Comparison of ENCODE assay signal across 1 cellular context in genomic region chr1:221742555-221743415, GRCh38.
TF ChIP-seq lines count a peak whose summit lies in the region.

No MANE protein-coding gene starts in this region.

TF ChIP-seq in HepG2, 621 proteins besides CTCF, POLR2A, EP300 and RAD21 (continued from another document and continues in another):
- TF ChIP-seq ESRRA (CRISPR knock-in tag; IDR thresholded peaks at IDR 0.05; ENCODE audit: low read depth) (no peak; the same call in 1 of the 2 replicates), RBFOX2 (IDR thresholded peaks at IDR 0.05; ENCODE audit: low read depth, low read length) (peak; percentile 75), DZIP1 (CRISPR knock-in tag; IDR thresholded peaks at IDR 0.05) (no peak), ZBTB2 (CRISPR knock-in tag; IDR thresholded peaks at IDR 0.05; ENCODE audit: low read depth) (peak; percentile 20; the same call in 1 of the 2 replicates), DNMT1 (CRISPR knock-in tag; IDR thresholded peaks at IDR 0.05) (no peak), ZNF674 (CRISPR knock-in tag; IDR thresholded peaks at IDR 0.05; ENCODE audit: low read depth) (no peak), ZNF234 (CRISPR knock-in tag; conservative IDR thresholded peaks at IDR 0.05) (0 out of 2 replicates have a peak, but pooled peaks have one; percentile 51), HMGXB4 (CRISPR knock-in tag; IDR thresholded peaks at IDR 0.05; ENCODE audit: borderline replicate concordance in 1 of 2, low read depth in 1 of 2) (peak; percentile 45 to 75), ZNF34 (CRISPR knock-in tag; IDR thresholded peaks at IDR 0.05; ENCODE audit: borderline replicate concordance) (no peak), MXD4 (CRISPR knock-in tag; IDR thresholded peaks at IDR 0.05) (no peak), PRPF4 (IDR thresholded peaks at IDR 0.05; ENCODE audit: low read depth, low read length, poor library complexity, severe bottlenecking) (no peak), POLR2AphosphoS5 (IDR thresholded peaks at IDR 0.05; ENCODE audit: low read depth, low read length) (no peak), IKZF1 (IDR thresholded peaks at IDR 0.05) (no peak), ZNF512B (CRISPR knock-in tag; IDR thresholded peaks at IDR 0.05; ENCODE audit: borderline replicate concordance) (no peak), ZNF501 (CRISPR knock-in tag; IDR thresholded peaks at IDR 0.05) (no peak), SMAD3 (CRISPR knock-in tag; IDR thresholded peaks at IDR 0.05) (peak; percentile 19; the same call in 1 of the 2 replicates), KLF11 (CRISPR knock-in tag; IDR thresholded peaks at IDR 0.05) (no peak), ZFP36 (IDR thresholded peaks at IDR 0.05; ENCODE audit: borderline replicate concordance, low read depth, low read length, partially characterized antibody) (peak; percentile 97), ZNF329 (CRISPR knock-in tag; IDR thresholded peaks at IDR 0.05; ENCODE audit: low read depth) (peak; percentile 41; the same call in 1 of the 2 replicates), HDAC6 (IDR thresholded peaks at IDR 0.05; ENCODE audit: low read depth, low read length) (no peak), ARNTL (CRISPR knock-in tag; IDR thresholded peaks at IDR 0.05) (no peak), ATF1 (CRISPR knock-in tag; IDR thresholded peaks at IDR 0.05) (no peak), ZMYM3 (CRISPR knock-in tag; IDR thresholded peaks at IDR 0.05) (peak; percentile 68; the same call in 1 of the 2 replicates), MBD4 (IDR thresholded peaks at IDR 0.05; ENCODE audit: borderline replicate concordance, low read length) (no peak), ZFY (CRISPR knock-in tag; IDR thresholded peaks at IDR 0.05) (peak; percentile 84), KDM2A (CRISPR knock-in tag; IDR thresholded peaks at IDR 0.05; ENCODE audit: borderline replicate concordance, low read depth) (peak; percentile 77), HNRNPLL (IDR thresholded peaks at IDR 0.05; ENCODE audit: low read depth, low read length, poor library complexity, severe bottlenecking) (peak; percentile 63), TFDP2 (CRISPR knock-in tag; IDR thresholded peaks at IDR 0.05) (peak; percentile 54), BATF2 (CRISPR knock-in tag; IDR thresholded peaks at IDR 0.05) (peak; percentile 2; the same call in 1 of the 2 replicates), KLF6 (CRISPR knock-in tag; IDR thresholded peaks at IDR 0.05) (peak; percentile 39; the same call in 1 of the 2 replicates), FOSL2 (CRISPR knock-in tag; IDR thresholded peaks at IDR 0.05) (peak; percentile 30; the same call in 1 of the 2 replicates), REL (CRISPR knock-in tag; conservative IDR thresholded peaks at IDR 0.05) (no peak), MAFG (CRISPR knock-in tag; IDR thresholded peaks at IDR 0.05) (0 out of 2 replicates have a peak, but pooled peaks have one; percentile 17), ZNF792 (CRISPR knock-in tag; IDR thresholded peaks at IDR 0.05) (0 out of 2 replicates have a peak, but pooled peaks have one; percentile 5), TBX2 (CRISPR knock-in tag; IDR thresholded peaks at IDR 0.05; ENCODE audit: borderline replicate concordance) (peak; percentile 62; the same call in 1 of the 2 replicates), ATF2 (CRISPR knock-in tag; IDR thresholded peaks at IDR 0.05) (no peak), HOXA5 (CRISPR knock-in tag; IDR thresholded peaks at IDR 0.05) (no peak), ZNF275 (CRISPR knock-in tag; IDR thresholded peaks at IDR 0.05; ENCODE audit: borderline replicate concordance) (no peak), TMF1 (CRISPR knock-in tag; IDR thresholded peaks at IDR 0.05; ENCODE audit: low read depth) (0 out of 2 replicates have a peak, but pooled peaks have one; percentile 65), ELF1 (CRISPR knock-in tag; IDR thresholded peaks at IDR 0.05) (peak; percentile 56), SIN3A (IDR thresholded peaks at IDR 0.05; ENCODE audit: borderline replicate concordance, low read depth, low read length) (peak; percentile 40; the same call in 1 of the 2 replicates), MYPOP (CRISPR knock-in tag; IDR thresholded peaks at IDR 0.05) (0 out of 2 replicates have a peak, but pooled peaks have one; percentile 17), TARDBP (CRISPR knock-in tag; IDR thresholded peaks at IDR 0.05) (peak; percentile 12; the same call in 1 of the 2 replicates), SP5 (CRISPR knock-in tag; IDR thresholded peaks at IDR 0.05; ENCODE audit: borderline replicate concordance, low read depth) (peak; percentile 52), ZNF343 (CRISPR knock-in tag; IDR thresholded peaks at IDR 0.05) (0 out of 2 replicates have a peak, but pooled peaks have one; percentile 7), STAG1 (CRISPR knock-in tag; IDR thresholded peaks at IDR 0.05) (peak; percentile 33; the same call in 1 of the 2 replicates), SOX5 (CRISPR knock-in tag; IDR thresholded peaks at IDR 0.05; ENCODE audit: borderline replicate concordance) (0 out of 2 replicates have a peak, but pooled peaks have one; percentile 5), SP1 (IDR thresholded peaks at IDR 0.05) (no peak), SP1 (CRISPR knock-in tag; IDR thresholded peaks at IDR 0.05) (peak; percentile 62), ZNF781 (CRISPR knock-in tag; IDR thresholded peaks at IDR 0.05; ENCODE audit: borderline replicate concordance, not compliant biosample characterization) (peak; percentile 74), ASH2L (IDR thresholded peaks at IDR 0.05; ENCODE audit: insufficient read length, low read depth, low read length) (peak; percentile 60), HINFP (CRISPR knock-in tag; IDR thresholded peaks at IDR 0.05; ENCODE audit: low read depth) (no peak), ETV6 (CRISPR knock-in tag; conservative IDR thresholded peaks at IDR 0.05) (no peak), MIER3 (CRISPR knock-in tag; IDR thresholded peaks at IDR 0.05; ENCODE audit: borderline replicate concordance) (no peak)
